2 cellular contexts compared by ENCODE assay signal in the genomic region with DNA sequence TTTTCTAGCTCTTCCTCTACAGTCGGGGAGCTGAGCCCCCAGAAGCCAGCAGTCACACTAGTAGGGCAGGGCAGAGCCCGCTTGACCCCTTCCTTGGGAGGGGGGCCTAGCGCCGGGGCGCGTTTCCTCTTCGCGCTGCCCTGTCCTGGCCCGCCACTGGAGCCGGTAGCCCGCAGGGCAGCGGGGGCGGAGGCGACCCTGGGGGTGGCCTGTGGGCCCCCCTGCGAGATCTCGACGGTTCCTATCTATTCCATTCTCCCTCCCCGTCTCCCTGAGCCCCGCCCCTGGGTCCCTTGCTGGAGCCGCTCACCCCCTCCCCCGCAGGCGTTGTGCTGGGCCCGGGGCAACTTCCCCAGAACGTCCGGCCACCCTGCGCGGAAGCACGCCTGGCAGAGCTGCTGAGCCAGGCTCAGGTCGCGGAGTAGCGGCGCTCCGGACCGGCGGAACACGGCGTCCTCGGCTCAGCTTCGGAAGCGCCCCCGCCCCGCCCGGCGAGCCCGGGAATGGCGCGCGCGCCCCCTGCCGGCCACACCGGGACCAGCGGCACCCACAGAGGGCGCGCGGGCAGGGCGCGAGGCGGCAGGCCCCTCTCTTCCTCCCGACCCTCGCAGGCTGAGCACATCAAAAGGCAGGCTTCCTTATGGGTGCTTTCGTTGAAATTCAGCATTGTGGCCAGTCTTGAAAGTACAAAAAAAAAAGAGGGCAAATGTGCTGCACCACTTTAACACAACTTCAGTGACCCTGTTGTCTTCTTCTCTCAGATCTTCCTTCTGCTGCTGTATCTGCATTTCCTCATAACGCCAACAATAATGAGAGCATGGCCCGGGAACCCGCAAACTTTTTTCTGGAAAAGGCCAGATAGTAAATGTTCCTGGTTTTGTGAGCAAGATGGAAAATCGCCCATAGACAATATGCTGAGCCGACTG.
TF ChIP-seq lines count a peak whose summit lies in the region.

No MANE protein-coding gene starts in this region.

TF ChIP-seq in HEK293, 187 proteins besides CTCF, POLR2A, EP300 and RAD21 (continued from another document and continues in another):
- TF ChIP-seq, protein P1, sequence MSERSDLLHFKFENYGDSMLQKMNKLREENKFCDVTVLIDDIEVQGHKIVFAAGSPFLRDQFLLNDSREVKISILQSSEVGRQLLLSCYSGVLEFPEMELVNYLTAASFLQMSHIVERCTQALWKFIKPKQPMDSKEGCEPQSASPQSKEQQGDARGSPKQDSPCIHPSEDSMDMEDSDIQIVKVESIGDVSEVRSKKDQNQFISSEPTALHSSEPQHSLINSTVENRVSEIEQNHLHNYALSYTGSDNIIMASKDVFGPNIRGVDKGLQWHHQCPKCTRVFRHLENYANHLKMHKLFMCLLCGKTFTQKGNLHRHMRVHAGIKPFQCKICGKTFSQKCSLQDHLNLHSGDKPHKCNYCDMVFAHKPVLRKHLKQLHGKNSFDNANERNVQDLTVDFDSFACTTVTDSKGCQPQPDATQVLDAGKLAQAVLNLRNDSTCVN (tag by site-specific recombination; optimal IDR thresholded peaks at IDR 0.05), result peak; percentile 52
- TF ChIP-seq KLF8 (tag by site-specific recombination; IDR thresholded peaks at IDR 0.05) (no peak), ZNF626 (tag by site-specific recombination; IDR thresholded peaks at IDR 0.05) (no peak), SCRT1 (tag by site-specific recombination; IDR thresholded peaks at IDR 0.05; ENCODE audit: borderline replicate concordance) (no peak), ZNF223 (tag by site-specific recombination; IDR thresholded peaks at IDR 0.05) (no peak), ZFP37 (tag by site-specific recombination; IDR thresholded peaks at IDR 0.05) (no peak), ZNF561 (tag by site-specific recombination; IDR thresholded peaks at IDR 0.05; ENCODE audit: borderline replicate concordance) (no peak), ZNF654 (tag by site-specific recombination; IDR thresholded peaks at IDR 0.05; ENCODE audit: low read depth) (no peak), ZNF416 (tag by site-specific recombination; IDR thresholded peaks at IDR 0.05) (no peak), ZNF571 (tag by site-specific recombination; IDR thresholded peaks at IDR 0.05) (no peak), ZNF670 (tag by site-specific recombination; IDR thresholded peaks at IDR 0.05; ENCODE audit: low read depth) (no peak), ZNF155 (tag by site-specific recombination; IDR thresholded peaks at IDR 0.05) (no peak), ZNF404 (tag by site-specific recombination; IDR thresholded peaks at IDR 0.05) (no peak), ZNF747 (tag by site-specific recombination; IDR thresholded peaks at IDR 0.05) (no peak), ZNF830 (tag by site-specific recombination; IDR thresholded peaks at IDR 0.05; ENCODE audit: low read depth) (no peak), ZNF791 (tag by site-specific recombination; IDR thresholded peaks at IDR 0.05) (no peak), ZNF623 (tag by site-specific recombination; IDR thresholded peaks at IDR 0.05) (no peak)
- TF ChIP-seq, protein P2, sequence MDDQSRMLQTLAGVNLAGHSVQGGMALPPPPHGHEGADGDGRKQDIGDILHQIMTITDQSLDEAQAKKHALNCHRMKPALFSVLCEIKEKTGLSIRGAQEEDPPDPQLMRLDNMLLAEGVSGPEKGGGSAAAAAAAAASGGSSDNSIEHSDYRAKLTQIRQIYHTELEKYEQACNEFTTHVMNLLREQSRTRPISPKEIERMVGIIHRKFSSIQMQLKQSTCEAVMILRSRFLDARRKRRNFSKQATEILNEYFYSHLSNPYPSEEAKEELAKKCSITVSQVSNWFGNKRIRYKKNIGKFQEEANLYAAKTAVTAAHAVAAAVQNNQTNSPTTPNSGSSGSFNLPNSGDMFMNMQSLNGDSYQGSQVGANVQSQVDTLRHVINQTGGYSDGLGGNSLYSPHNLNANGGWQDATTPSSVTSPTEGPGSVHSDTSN (CRISPR knock-in tag; IDR thresholded peaks at IDR 0.05), result peak; percentile 42; the same call in 1 of the 2 replicates
- TF ChIP-seq, protein P3, sequence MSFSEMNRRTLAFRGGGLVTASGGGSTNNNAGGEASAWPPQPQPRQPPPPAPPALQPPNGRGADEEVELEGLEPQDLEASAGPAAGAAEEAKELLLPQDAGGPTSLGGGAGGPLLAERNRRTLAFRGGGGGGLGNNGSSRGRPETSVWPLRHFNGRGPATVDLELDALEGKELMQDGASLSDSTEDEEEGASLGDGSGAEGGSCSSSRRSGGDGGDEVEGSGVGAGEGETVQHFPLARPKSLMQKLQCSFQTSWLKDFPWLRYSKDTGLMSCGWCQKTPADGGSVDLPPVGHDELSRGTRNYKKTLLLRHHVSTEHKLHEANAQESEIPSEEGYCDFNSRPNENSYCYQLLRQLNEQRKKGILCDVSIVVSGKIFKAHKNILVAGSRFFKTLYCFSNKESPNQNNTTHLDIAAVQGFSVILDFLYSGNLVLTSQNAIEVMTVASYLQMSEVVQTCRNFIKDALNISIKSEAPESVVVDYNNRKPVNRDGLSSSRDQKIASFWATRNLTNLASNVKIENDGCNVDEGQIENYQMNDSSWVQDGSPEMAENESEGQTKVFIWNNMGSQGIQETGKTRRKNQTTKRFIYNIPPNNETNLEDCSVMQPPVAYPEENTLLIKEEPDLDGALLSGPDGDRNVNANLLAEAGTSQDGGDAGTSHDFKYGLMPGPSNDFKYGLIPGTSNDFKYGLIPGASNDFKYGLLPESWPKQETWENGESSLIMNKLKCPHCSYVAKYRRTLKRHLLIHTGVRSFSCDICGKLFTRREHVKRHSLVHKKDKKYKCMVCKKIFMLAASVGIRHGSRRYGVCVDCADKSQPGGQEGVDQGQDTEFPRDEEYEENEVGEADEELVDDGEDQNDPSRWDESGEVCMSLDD (tag by site-specific recombination; IDR thresholded peaks at IDR 0.05), result no peak

TF ChIP-seq in HepG2, 621 proteins besides CTCF, POLR2A, EP300 and RAD21 (continued from another document and continues in another):
- TF ChIP-seq, protein P4, sequence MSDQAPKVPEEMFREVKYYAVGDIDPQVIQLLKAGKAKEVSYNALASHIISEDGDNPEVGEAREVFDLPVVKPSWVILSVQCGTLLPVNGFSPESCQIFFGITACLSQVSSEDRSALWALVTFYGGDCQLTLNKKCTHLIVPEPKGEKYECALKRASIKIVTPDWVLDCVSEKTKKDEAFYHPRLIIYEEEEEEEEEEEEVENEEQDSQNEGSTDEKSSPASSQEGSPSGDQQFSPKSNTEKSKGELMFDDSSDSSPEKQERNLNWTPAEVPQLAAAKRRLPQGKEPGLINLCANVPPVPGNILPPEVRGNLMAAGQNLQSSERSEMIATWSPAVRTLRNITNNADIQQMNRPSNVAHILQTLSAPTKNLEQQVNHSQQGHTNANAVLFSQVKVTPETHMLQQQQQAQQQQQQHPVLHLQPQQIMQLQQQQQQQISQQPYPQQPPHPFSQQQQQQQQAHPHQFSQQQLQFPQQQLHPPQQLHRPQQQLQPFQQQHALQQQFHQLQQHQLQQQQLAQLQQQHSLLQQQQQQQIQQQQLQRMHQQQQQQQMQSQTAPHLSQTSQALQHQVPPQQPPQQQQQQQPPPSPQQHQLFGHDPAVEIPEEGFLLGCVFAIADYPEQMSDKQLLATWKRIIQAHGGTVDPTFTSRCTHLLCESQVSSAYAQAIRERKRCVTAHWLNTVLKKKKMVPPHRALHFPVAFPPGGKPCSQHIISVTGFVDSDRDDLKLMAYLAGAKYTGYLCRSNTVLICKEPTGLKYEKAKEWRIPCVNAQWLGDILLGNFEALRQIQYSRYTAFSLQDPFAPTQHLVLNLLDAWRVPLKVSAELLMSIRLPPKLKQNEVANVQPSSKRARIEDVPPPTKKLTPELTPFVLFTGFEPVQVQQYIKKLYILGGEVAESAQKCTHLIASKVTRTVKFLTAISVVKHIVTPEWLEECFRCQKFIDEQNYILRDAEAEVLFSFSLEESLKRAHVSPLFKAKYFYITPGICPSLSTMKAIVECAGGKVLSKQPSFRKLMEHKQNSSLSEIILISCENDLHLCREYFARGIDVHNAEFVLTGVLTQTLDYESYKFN (CRISPR knock-in tag; conservative IDR thresholded peaks at IDR 0.05), result no peak
- TF ChIP-seq ISL2 (CRISPR knock-in tag; IDR thresholded peaks at IDR 0.05) (no peak), ZFP90 (CRISPR knock-in tag; IDR thresholded peaks at IDR 0.05; ENCODE audit: borderline replicate concordance) (no peak), ZNF674 (CRISPR knock-in tag; IDR thresholded peaks at IDR 0.05; ENCODE audit: low read depth) (no peak), ZNF75D (CRISPR knock-in tag; IDR thresholded peaks at IDR 0.05; ENCODE audit: borderline replicate concordance) (no peak), SMC3 (IDR thresholded peaks at IDR 0.05; ENCODE audit: low read length) (no peak), CCDC6 (CRISPR knock-in tag; IDR thresholded peaks at IDR 0.05) (peak; percentile 71), ZNF564 (CRISPR knock-in tag; IDR thresholded peaks at IDR 0.05) (0 out of 2 replicates have a peak, but pooled peaks have one; percentile 32), RBFOX2 (IDR thresholded peaks at IDR 0.05; ENCODE audit: low read depth, low read length) (no peak), TCF12 (IDR thresholded peaks at IDR 0.05) (no peak), TCF12 (CRISPR knock-in tag; IDR thresholded peaks at IDR 0.05) (no peak), NONO (IDR thresholded peaks at IDR 0.05) (no peak), NONO (CRISPR knock-in tag; conservative IDR thresholded peaks at IDR 0.05) (0 out of 2 replicates have a peak, but pooled peaks have one; percentile 21), MTF2 (CRISPR knock-in tag; IDR thresholded peaks at IDR 0.05; ENCODE audit: borderline replicate concordance) (peak; percentile 34; the same call in 1 of the 2 replicates)
- TF ChIP-seq, protein P5, sequence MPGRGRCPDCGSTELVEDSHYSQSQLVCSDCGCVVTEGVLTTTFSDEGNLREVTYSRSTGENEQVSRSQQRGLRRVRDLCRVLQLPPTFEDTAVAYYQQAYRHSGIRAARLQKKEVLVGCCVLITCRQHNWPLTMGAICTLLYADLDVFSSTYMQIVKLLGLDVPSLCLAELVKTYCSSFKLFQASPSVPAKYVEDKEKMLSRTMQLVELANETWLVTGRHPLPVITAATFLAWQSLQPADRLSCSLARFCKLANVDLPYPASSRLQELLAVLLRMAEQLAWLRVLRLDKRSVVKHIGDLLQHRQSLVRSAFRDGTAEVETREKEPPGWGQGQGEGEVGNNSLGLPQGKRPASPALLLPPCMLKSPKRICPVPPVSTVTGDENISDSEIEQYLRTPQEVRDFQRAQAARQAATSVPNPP (CRISPR knock-in tag; IDR thresholded peaks at IDR 0.05), result no peak; the same call in 1 of the 2 replicates
- TF ChIP-seq, protein P6, sequence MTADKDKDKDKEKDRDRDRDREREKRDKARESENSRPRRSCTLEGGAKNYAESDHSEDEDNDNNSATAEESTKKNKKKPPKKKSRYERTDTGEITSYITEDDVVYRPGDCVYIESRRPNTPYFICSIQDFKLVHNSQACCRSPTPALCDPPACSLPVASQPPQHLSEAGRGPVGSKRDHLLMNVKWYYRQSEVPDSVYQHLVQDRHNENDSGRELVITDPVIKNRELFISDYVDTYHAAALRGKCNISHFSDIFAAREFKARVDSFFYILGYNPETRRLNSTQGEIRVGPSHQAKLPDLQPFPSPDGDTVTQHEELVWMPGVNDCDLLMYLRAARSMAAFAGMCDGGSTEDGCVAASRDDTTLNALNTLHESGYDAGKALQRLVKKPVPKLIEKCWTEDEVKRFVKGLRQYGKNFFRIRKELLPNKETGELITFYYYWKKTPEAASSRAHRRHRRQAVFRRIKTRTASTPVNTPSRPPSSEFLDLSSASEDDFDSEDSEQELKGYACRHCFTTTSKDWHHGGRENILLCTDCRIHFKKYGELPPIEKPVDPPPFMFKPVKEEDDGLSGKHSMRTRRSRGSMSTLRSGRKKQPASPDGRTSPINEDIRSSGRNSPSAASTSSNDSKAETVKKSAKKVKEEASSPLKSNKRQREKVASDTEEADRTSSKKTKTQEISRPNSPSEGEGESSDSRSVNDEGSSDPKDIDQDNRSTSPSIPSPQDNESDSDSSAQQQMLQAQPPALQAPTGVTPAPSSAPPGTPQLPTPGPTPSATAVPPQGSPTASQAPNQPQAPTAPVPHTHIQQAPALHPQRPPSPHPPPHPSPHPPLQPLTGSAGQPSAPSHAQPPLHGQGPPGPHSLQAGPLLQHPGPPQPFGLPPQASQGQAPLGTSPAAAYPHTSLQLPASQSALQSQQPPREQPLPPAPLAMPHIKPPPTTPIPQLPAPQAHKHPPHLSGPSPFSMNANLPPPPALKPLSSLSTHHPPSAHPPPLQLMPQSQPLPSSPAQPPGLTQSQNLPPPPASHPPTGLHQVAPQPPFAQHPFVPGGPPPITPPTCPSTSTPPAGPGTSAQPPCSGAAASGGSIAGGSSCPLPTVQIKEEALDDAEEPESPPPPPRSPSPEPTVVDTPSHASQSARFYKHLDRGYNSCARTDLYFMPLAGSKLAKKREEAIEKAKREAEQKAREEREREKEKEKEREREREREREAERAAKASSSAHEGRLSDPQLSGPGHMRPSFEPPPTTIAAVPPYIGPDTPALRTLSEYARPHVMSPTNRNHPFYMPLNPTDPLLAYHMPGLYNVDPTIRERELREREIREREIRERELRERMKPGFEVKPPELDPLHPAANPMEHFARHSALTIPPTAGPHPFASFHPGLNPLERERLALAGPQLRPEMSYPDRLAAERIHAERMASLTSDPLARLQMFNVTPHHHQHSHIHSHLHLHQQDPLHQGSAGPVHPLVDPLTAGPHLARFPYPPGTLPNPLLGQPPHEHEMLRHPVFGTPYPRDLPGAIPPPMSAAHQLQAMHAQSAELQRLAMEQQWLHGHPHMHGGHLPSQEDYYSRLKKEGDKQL (CRISPR knock-in tag; IDR thresholded peaks at IDR 0.05; ENCODE audit: low read depth), result no peak
- TF ChIP-seq, protein P7, sequence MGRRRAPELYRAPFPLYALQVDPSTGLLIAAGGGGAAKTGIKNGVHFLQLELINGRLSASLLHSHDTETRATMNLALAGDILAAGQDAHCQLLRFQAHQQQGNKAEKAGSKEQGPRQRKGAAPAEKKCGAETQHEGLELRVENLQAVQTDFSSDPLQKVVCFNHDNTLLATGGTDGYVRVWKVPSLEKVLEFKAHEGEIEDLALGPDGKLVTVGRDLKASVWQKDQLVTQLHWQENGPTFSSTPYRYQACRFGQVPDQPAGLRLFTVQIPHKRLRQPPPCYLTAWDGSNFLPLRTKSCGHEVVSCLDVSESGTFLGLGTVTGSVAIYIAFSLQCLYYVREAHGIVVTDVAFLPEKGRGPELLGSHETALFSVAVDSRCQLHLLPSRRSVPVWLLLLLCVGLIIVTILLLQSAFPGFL (CRISPR knock-in tag; IDR thresholded peaks at IDR 0.05), result no peak
- TF ChIP-seq, protein P8, sequence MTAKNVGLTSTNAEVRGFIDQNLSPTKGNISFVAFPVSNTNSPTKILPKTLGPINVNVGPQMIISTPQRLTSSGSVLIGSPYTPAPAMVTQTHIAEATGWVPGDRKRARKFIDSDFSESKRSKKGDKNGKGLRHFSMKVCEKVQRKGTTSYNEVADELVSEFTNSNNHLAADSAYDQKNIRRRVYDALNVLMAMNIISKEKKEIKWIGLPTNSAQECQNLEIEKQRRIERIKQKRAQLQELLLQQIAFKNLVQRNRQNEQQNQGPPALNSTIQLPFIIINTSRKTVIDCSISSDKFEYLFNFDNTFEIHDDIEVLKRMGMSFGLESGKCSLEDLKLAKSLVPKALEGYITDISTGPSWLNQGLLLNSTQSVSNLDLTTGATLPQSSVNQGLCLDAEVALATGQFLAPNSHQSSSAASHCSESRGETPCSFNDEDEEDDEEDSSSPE (CRISPR knock-in tag; IDR thresholded peaks at IDR 0.05), result peak; percentile 40; the same call in 1 of the 2 replicates
- TF ChIP-seq, protein P9, sequence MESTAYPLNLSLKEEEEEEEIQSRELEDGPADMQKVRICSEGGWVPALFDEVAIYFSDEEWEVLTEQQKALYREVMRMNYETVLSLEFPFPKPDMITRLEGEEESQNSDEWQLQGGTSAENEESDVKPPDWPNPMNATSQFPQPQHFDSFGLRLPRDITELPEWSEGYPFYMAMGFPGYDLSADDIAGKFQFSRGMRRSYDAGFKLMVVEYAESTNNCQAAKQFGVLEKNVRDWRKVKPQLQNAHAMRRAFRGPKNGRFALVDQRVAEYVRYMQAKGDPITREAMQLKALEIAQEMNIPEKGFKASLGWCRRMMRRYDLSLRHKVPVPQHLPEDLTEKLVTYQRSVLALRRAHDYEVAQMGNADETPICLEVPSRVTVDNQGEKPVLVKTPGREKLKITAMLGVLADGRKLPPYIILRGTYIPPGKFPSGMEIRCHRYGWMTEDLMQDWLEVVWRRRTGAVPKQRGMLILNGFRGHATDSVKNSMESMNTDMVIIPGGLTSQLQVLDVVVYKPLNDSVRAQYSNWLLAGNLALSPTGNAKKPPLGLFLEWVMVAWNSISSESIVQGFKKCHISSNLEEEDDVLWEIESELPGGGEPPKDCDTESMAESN (CRISPR knock-in tag; conservative IDR thresholded peaks at IDR 0.05), result peak; percentile 41; the same call in 1 of the 2 replicates
